ENCODE assay signal across 8 cellular contexts in the genomic region with DNA sequence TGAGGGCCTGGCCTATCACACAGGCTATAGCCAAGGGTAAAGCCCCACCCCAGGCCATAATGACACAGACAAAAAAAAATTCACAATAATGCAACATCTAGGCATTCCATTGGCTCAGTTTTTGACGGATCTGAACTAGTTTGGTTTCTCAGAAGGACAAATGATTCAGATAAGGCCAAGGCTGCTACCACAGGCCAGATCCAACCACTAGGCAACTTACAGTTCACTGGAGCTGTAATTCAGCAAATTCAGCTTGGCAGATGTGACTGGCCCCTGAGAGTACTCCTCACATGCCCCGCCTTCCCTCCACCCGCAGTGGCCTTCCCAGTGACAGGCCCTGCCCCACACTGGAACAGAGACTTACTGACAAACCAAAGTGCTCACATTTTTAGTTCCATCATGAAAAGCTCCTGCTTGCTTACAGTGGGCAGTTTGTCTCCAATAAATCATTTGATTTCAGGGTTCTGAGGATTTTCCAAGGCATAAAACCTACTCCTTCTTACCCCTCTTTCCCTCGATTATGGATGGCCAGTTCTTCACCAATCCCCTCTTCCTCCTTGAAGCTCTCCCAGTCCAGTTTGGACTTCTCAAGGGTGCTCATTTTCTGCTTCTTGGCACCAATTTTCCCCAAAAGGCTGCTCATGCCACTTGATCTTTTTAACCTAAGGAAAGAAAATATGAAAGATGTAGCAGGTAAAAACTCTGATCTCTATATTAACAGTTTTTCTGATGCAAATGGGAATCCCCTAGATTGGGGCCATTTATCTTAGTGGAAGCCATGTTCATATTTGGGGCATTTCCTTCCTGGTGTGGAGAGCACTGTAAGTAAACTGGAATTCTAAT. TPM values are rescaled to one million over a fixed set of nuclear protein-coding genes. Genes with fewer than 3 reads are reported as not detected.
DNase-seq lines count a peak whose midpoint lies in the region; ATAC-seq and TF ChIP-seq lines count a peak whose summit lies in the region.

No MANE protein-coding gene starts in this region.

- H3K9me3 ChIP-seq in liver (ENCODE audit: control insufficient read depth in 4 of 4, low read length in 3 of 4) (no peaks in the 10 kb centered on the region), testis (no peaks in the 10 kb centered on the region)

- H3K36me3 ChIP-seq in liver (ENCODE audit: control insufficient read depth in 4 of 4, insufficient read depth in 3 of 4, low read depth in 1 of 4, low read length in 3 of 4) (peaks cover 0 to 10% (median 5%) of the 10 kb centered on the region in 4 donors), testis (ENCODE audit: low read depth, missing control alignments) (no peaks in the 10 kb centered on the region)

- peak overlapping the region in 1 of 2 donors; percentile 60 for H3K9ac ChIP-seq in liver (ENCODE audit: low read depth in 1 of 2, low read length in 2 of 2)

- no peak for ATAC-seq in activated T-cell treated with anti-CD3 and anti-CD28 coated beads, Interleukin-2, amount 50 U/mL, for 72 hours (replicated peaks in 1 of 2)

- no peak for TF ChIP-seq POLR2A in testis (IDR thresholded peaks at IDR 0.05)

- H3K4me3 Mint-ChIP-seq in activated T-cell treated with anti-CD3 and anti-CD28 coated beads, Interleukin-2, amount 50 U/mL, for 72 hours, result peak overlapping the region; percentile 65 to 71
- peak overlapping the region in 2 of 5 experiments; percentile 10 to 21 for H3K4me3 Mint-ChIP-seq in brain

- WGBS in liver, result 71% methylated on average over 4 of the region's 4 CpGs
- WGBS in testis, 2 donors, result 56 to 72% methylated on average over 4 of the region's 4 CpGs

- TF ChIP-seq RAD21 in liver (IDR thresholded peaks at IDR 0.05), result peak in 1 of 2 donors; percentile 35

- H3K27ac ChIP-seq in liver (ENCODE audit: low read depth in 1 of 2, low read length in 2 of 2), result peak overlapping the region; percentile 92
- peak overlapping the region; percentile 69 to 81 for H3K27ac ChIP-seq in testis

- peak overlapping the region; percentile 86 for H3K27ac Mint-ChIP-seq in activated T-cell treated with anti-CD3 and anti-CD28 coated beads, Interleukin-2, amount 50 U/mL, for 72 hours
- peak overlapping the region; percentile 47 to 100 (median 90) for H3K27ac Mint-ChIP-seq in brain

- H3K4me3 ChIP-seq in liver (ENCODE audit: low read depth in 1 of 3, low read length in 3 of 3) (no peak overlapping the region), testis (no peak overlapping the region)

- intact Hi-C loops in testis (cut with DNase I; ENCODE audit: low total_unique reads), result no loop called here

- TF ChIP-seq CTCF in brain (conservative IDR thresholded peaks at IDR 0.05), result no peak
- peak; percentile 10 for TF ChIP-seq CTCF in liver (IDR thresholded peaks at IDR 0.05; ENCODE audit: low read depth, low read length, missing input control)
- no peak for TF ChIP-seq CTCF in testis (IDR thresholded peaks at IDR 0.05)

- no peaks in the 10 kb centered on the region for H3K9me3 Mint-ChIP-seq in activated T-cell treated with anti-CD3 and anti-CD28 coated beads, Interleukin-2, amount 50 U/mL, for 72 hours
- no peaks in the 10 kb centered on the region for H3K9me3 Mint-ChIP-seq in brain

- peaks cover 7 to 23% of the 10 kb centered on the region in 2 donors for H3K36me3 Mint-ChIP-seq in activated T-cell treated with anti-CD3 and anti-CD28 coated beads, Interleukin-2, amount 50 U/mL, for 72 hours (ENCODE audit: insufficient read depth in 2 of 2)
- peaks cover 50% of the 10 kb centered on the region for H3K36me3 Mint-ChIP-seq in brain

- no peaks in the 10 kb centered on the region for H3K27me3 ChIP-seq in liver (ENCODE audit: control insufficient read depth in 4 of 4, insufficient read depth in 4 of 4, low read length in 3 of 4)
- H3K27me3 ChIP-seq in testis, result no peaks in the 10 kb centered on the region

- H3K4me1 ChIP-seq in liver (ENCODE audit: control insufficient read depth in 4 of 4, insufficient read depth in 4 of 4, low read length in 3 of 4) (peaks cover 3 to 18% (median 9%) of the 10 kb centered on the region in 4 donors), testis (peaks cover 32% of the 10 kb centered on the region)

- no peaks in the 10 kb centered on the region for H3K27me3 Mint-ChIP-seq in activated T-cell treated with anti-CD3 and anti-CD28 coated beads, Interleukin-2, amount 50 U/mL, for 72 hours (ENCODE audit: low read depth)
- H3K27me3 Mint-ChIP-seq in brain, result peaks cover 7% of the 10 kb centered on the region

- peak in 1 of 2 donors; percentile 13 for DNase-seq in activated T-cell treated with anti-CD3 and anti-CD28 coated beads, Interleukin-2, amount 50 U/mL, for 72 hours
- DNase-seq in activated T-cell treated with anti-CD3 and anti-CD28 coated beads, Interleukin-2, amount 50 U/mL, for 48 hours, result no peak
- DNase-seq in testis (peak; percentile 69), activated gamma-delta T cell (lab: John Stamatoyannopoulos, UW) (no peak), NOMO-1 (lab: John Stamatoyannopoulos, UW; ENCODE audit: unreplicated experiment in 2 of 2) (no peak), NCI-H2081 treated with DMSO at 0.1 percent for 48 hours (lab: John Stamatoyannopoulos, UW) (no peak)

- peaks cover 23% of the 10 kb centered on the region for H3K4me1 Mint-ChIP-seq in activated T-cell treated with anti-CD3 and anti-CD28 coated beads, Interleukin-2, amount 50 U/mL, for 72 hours (ENCODE audit: low read depth)
- peaks cover 43% of the 10 kb centered on the region for H3K4me1 Mint-ChIP-seq in brain

TF ChIP-seq in liver, 16 proteins besides CTCF, POLR2A, EP300 and RAD21:
- peak in 1 of 2 donors; percentile 6 for TF ChIP-seq RXRA (IDR thresholded peaks at IDR 0.05)
- TF ChIP-seq TAF1 (conservative IDR thresholded peaks at IDR 0.05), result no peak

RNA-seq across cellular contexts. Expression of gene BCAR1, which starts 53.3 kb away (rescaled TPM):
- 1 to 10 TPM; 1.2 to 1.5 TPM for total RNA-seq in activated T-cell treated with anti-CD3 and anti-CD28 coated beads, Interleukin-2, amount 50 U/mL, for 72 hours
- 76.8 TPM for polyA plus RNA-seq in brain (ENCODE audit: insufficient read depth, low read depth, low replicate concordance)
- 10 to 100 TPM; 10.1 to 32.2 TPM for total RNA-seq in liver
- 10 to 100 TPM; 11.3 to 29.0 TPM for polyA plus RNA-seq in liver
- total RNA-seq in testis, result 100 to 1,000 TPM; 139 to 201 TPM
- polyA plus RNA-seq in testis (ENCODE audit: insufficient read depth, low read depth, low replicate concordance), result 83.8 TPM

Comparison
In these comparisons a context has a peak if more than half of its experiments do, and no peak if none do; other contexts are left out.
1. RNA of gene BCAR1, which starts 53.3 kb away (total RNA-seq): 139 to 201 TPM in testis and 10.1 to 32.2 TPM in liver; 1.2 to 1.5 TPM in activated T-cell treated with anti-CD3 and anti-CD28 coated beads, Interleukin-2, amount 50 U/mL, for 72 hours; every median in the first group is over 4 times any median in the second.